17 cellular contexts compared by ENCODE assay signal in genomic region chr17:56707312-56708219, GRCh38.
DNase-seq lines count a peak whose midpoint lies in the region; ATAC-seq and TF ChIP-seq lines count a peak whose summit lies in the region.
"Had no signal": no experiment of that assay in that cellular context is flagged by ENCODE, and none has a peak within 500 bp of the region (broad histone marks: within the 10 kb centered on the region; RNA-seq: fewer than 3 reads in every experiment).

No MANE protein-coding gene starts in this region.

- TF ChIP-seq CTCF in fibroblast of lung (conservative IDR thresholded peaks at IDR 0.05 in 1 of 2, IDR thresholded peaks at IDR 0.05 in 1 of 2; ENCODE audit: low read depth in 1 of 2, low read length in 2 of 2), result no peak

- H3K4me3 ChIP-seq in NT2/D1 (ENCODE audit: insufficient read length, low read depth) (no peak overlapping the region), fibroblast of lung (replicated peaks in 1 of 4; ENCODE audit: control extremely low read depth in 1 of 4, insufficient read depth in 1 of 4, low read depth in 3 of 4, low read length in 4 of 4) (no peak overlapping the region), mesodermal cell (ENCODE audit: extremely low read depth, insufficient read depth, low read length, poor library complexity, severe bottlenecking) (no peak overlapping the region)
- H3K4me3 ChIP-seq: A549 had no signal

- no peak overlapping the region for H3K27ac Mint-ChIP-seq in activated CD4-positive, alpha-beta memory T cell treated with anti-CD3 and anti-CD28 coated beads for 36 hours
- H3K27ac Mint-ChIP-seq: activated CD8-positive, alpha-beta T cell treated with anti-CD3 and anti-CD28 coated beads for 36 hours; activated T-helper 2 cell treated with anti-CD3 and anti-CD28 coated beads, Interferon-gamma antibody, Interleukin-2, Interleukin-4, amounts not matched to agents 10 μg/mL and 5 μg/mL and 100 μg/mL, durations not matched to agents 14 hours and 24 hours and 36 hours; memory B cell had no signal

- peaks cover 3% of the 10 kb centered on the region for H3K27me3 Mint-ChIP-seq in activated CD4-positive, alpha-beta memory T cell treated with anti-CD3 and anti-CD28 coated beads for 36 hours

- H3K27me3 ChIP-seq in NT2/D1 (ENCODE audit: insufficient read depth, insufficient read length) (no peaks in the 10 kb centered on the region), fibroblast of lung (ENCODE audit: control insufficient read depth, insufficient read depth, low read length) (no peaks in the 10 kb centered on the region)

- intact Hi-C loops in activated CD4-positive, alpha-beta memory T cell treated with anti-CD3 and anti-CD28 coated beads for 36 hours (cut with micrococcal nuclease), result no loop called here

- H3K4me2 ChIP-seq in fibroblast of lung (ENCODE audit: extremely low read depth, insufficient read depth, low read length), result no peak overlapping the region
- H3K4me2 ChIP-seq: A549 had no signal

- H3K9me3 Mint-ChIP-seq in activated CD4-positive, alpha-beta memory T cell treated with anti-CD3 and anti-CD28 coated beads for 36 hours, result peaks cover 6% of the 10 kb centered on the region
- H3K9me3 Mint-ChIP-seq: activated CD8-positive, alpha-beta T cell treated with anti-CD3 and anti-CD28 coated beads for 36 hours; activated T-helper 2 cell treated with anti-CD3 and anti-CD28 coated beads, Interferon-gamma antibody, Interleukin-2, Interleukin-4, amounts not matched to agents 10 μg/mL and 5 μg/mL and 100 μg/mL, durations not matched to agents 14 hours and 24 hours and 36 hours; memory B cell had no signal

- no peaks in the 10 kb centered on the region for H3K36me3 Mint-ChIP-seq in activated CD4-positive, alpha-beta memory T cell treated with anti-CD3 and anti-CD28 coated beads for 36 hours
- H3K36me3 Mint-ChIP-seq: memory B cell had no signal

- H3K4me1 Mint-ChIP-seq in activated CD4-positive, alpha-beta memory T cell treated with anti-CD3 and anti-CD28 coated beads for 36 hours (ENCODE audit: low read depth), result no peaks in the 10 kb centered on the region
- H3K4me1 Mint-ChIP-seq: memory B cell had no signal

- no peak for ATAC-seq in HG03565 (IDR thresholded peaks at IDR 0.05; ENCODE audit: unreplicated experiment)
- ATAC-seq: A549; activated CD8-positive, alpha-beta T cell treated with anti-CD3 and anti-CD28 coated beads for 36 hours had no signal

- no peak overlapping the region for H3K27ac ChIP-seq in fibroblast of lung (ENCODE audit: insufficient read depth, low read length)
- H3K27ac ChIP-seq in mesodermal cell (ENCODE audit: low read depth, low read length, severe bottlenecking), result peak overlapping the region; percentile 93
- H3K27ac ChIP-seq: A549, HL-60 had no signal

- DNase-seq in A172 (ENCODE audit: low spot score) (peak; percentile 68), NT2/D1 (ENCODE audit: low read depth, low spot score) (peak; percentile 70), fibroblast of lung (ENCODE audit: low read depth in 2 of 2) (peak; percentile 22 to 67), NCI-H510A (lab: John Stamatoyannopoulos, UW) (no peak)
- no peak for DNase-seq in activated CD4-positive, alpha-beta memory T cell treated with anti-CD3 and anti-CD28 coated beads for 36 hours
- DNase-seq in activated CD4-positive, alpha-beta T cell treated with anti-CD3 and anti-CD28 coated beads for 48 hours, result no peak
- DNase-seq: activated CD8-positive, alpha-beta T cell treated with anti-CD3 and anti-CD28 coated beads for 36 hours; amniotic stem cell; GF-D8; NCI-H345; SIG-M5 had no signal

- H3K9ac ChIP-seq in NT2/D1 (ENCODE audit: insufficient read length, low read depth) (no peak overlapping the region), fibroblast of lung (ENCODE audit: insufficient read depth, low read length) (no peak overlapping the region)

- 0 out of 2 replicates have a peak, but pooled peaks cover 9% of the 10 kb centered on the region for H3K9me3 ChIP-seq in NT2/D1 (ENCODE audit: insufficient read depth, low read length)
- no peaks in the 10 kb centered on the region for H3K9me3 ChIP-seq in fibroblast of lung (ENCODE audit: control insufficient read depth, insufficient read depth, low read depth, low read length)
- H3K9me3 ChIP-seq in mesodermal cell (ENCODE audit: control insufficient read depth, low read length), result peaks cover 8% of the 10 kb centered on the region
- H3K9me3 ChIP-seq: A549 had no signal

- CTCF ChIA-PET in activated CD4-positive, alpha-beta memory T cell treated with anti-CD3 and anti-CD28 coated beads for 36 hours (lab: Charles Lee), result interaction anchor here (1.6 kb wide), 1 partner anchor 8 kb away, joined by 7 read pairs; no protein-coding TSS in a partner anchor

- 17 to 37% methylated on average over 7 to 13 of the region's 19 CpGs for WGBS in mesodermal cell (ENCODE audit: insufficient coverage in 2 of 2), 2 experiments

- H3K4me3 Mint-ChIP-seq in activated CD4-positive, alpha-beta memory T cell treated with anti-CD3 and anti-CD28 coated beads for 36 hours, result no peak overlapping the region
- H3K4me3 Mint-ChIP-seq: activated CD8-positive, alpha-beta T cell treated with anti-CD3 and anti-CD28 coated beads for 36 hours; memory B cell had no signal

- no peaks in the 10 kb centered on the region for H4K20me1 ChIP-seq in fibroblast of lung (ENCODE audit: control insufficient read depth, extremely low read depth, insufficient read depth, low read length)

- no peaks in the 10 kb centered on the region for H3K4me1 ChIP-seq in NT2/D1 (ENCODE audit: insufficient read depth, insufficient read length)
- no peaks in the 10 kb centered on the region for H3K4me1 ChIP-seq in fibroblast of lung (ENCODE audit: control insufficient read depth, extremely low read depth, insufficient read depth, low read length)
- H3K4me1 ChIP-seq in mesodermal cell (ENCODE audit: control insufficient read depth, insufficient read depth, low read length, poor library complexity, severe bottlenecking), result peaks cover 59% of the 10 kb centered on the region
- H3K4me1 ChIP-seq: A549 had no signal

- H3K79me2 ChIP-seq in fibroblast of lung (ENCODE audit: control insufficient read depth, insufficient read depth, low read length), result no peaks in the 10 kb centered on the region

- H3K36me3 ChIP-seq in NT2/D1 (ENCODE audit: insufficient read depth, insufficient read length, low read length), result no peaks in the 10 kb centered on the region
- no peaks in the 10 kb centered on the region for H3K36me3 ChIP-seq in fibroblast of lung (ENCODE audit: control insufficient read depth, insufficient read depth, low read length)
- no peaks in the 10 kb centered on the region for H3K36me3 ChIP-seq in mesodermal cell (ENCODE audit: control insufficient read depth, insufficient read depth, low read length)

- H2AFZ ChIP-seq in fibroblast of lung (ENCODE audit: low read length), result no peak overlapping the region

- POLR2A ChIA-PET in activated CD4-positive, alpha-beta memory T cell treated with anti-CD3 and anti-CD28 coated beads for 36 hours (lab: Charles Lee), result no interaction called here

Comparison
In these comparisons a context has a peak if more than half of its experiments do, and no peak if none do; other contexts are left out.
1. DNase-seq: peak in A172 (single experiment), NT2/D1 (single experiment) and fibroblast of lung (2 of 2); none in NCI-H510A (single experiment), activated CD4-positive, alpha-beta memory T cell treated with anti-CD3 and anti-CD28 coated beads for 36 hours (single experiment) and activated CD4-positive, alpha-beta T cell treated with anti-CD3 and anti-CD28 coated beads for 48 hours (single experiment).